In genomic region chr5:61489574-61489973, GRCh38 we compare ENCODE assay signal across 21 cellular contexts.
DNase-seq lines count a peak whose midpoint lies in the region; ATAC-seq, FAIRE-seq and TF ChIP-seq lines count a peak whose summit lies in the region.
"Had no signal": no experiment of that assay in that cellular context is flagged by ENCODE, and none has a peak within 500 bp of the region (broad histone marks: within the 10 kb centered on the region; RNA-seq: fewer than 3 reads in every experiment).

No MANE protein-coding gene starts in this region.

- FAIRE-seq in A549 (lab: Jason Lieb, UNC) = no peak
- FAIRE-seq in HTR-8/SVneo (lab: Jason Lieb, UNC) = peak; percentile 20
- FAIRE-seq: GM12878, GM19239, H1 had no signal

- peak; percentile 35 for DNase-seq in NCI-H2171 treated with DMSO at 0.1 percent for 48 hours (lab: John Stamatoyannopoulos, UW)
- DNase-seq in NCI-H2171 (lab: John Stamatoyannopoulos, UW) = no peak
- no peak for DNase-seq in A549 (ENCODE audit: low read depth in 1 of 2, low spot score in 1 of 2)
- no peak for DNase-seq in HTR-8/SVneo (ENCODE audit: insufficient read length, low spot score)
- DNase-seq in NCI-H226 = no peak
- DNase-seq: 8988T; C1 segment of cervical spinal cord; Calu3; CD4-positive, alpha-beta memory T cell; COR-L47; DMS79; EL; GDM1; GM23248; H9 had no signal

- CTCF ChIA-PET in A549 (lab: Yijun Ruan, JAX) = interaction anchor here (1.2 kb wide), 1 partner anchor 10 kb away, joined by 4 read pairs; no protein-coding TSS in a partner anchor

- no peak overlapping the region for H3K4me3 ChIP-seq in A549
- H3K4me3 ChIP-seq: GM12878, GM23248 had no signal

- ATAC-seq in A549 (no peak), HG02678 (IDR thresholded peaks at IDR 0.05; ENCODE audit: unreplicated experiment) (no peak)
- ATAC-seq: GM12878, HCT116 had no signal

- H3K4me1 ChIP-seq in A549 = 0 out of 3 replicates have a peak, but pooled peaks cover 5% of the 10 kb centered on the region

- no peak for TF ChIP-seq CTCF in A549 (IDR thresholded peaks at IDR 0.05)
- TF ChIP-seq CTCF in VCaP (conservative IDR thresholded peaks at IDR 0.05) = no peak

- no peak for TF ChIP-seq RAD21 in A549 (conservative IDR thresholded peaks at IDR 0.05 in 1 of 2, IDR thresholded peaks at IDR 0.05 in 1 of 2)

- 96% methylated on average over 1 of the region's 1 CpG for WGBS in A549 (ENCODE audit: missing lambda C conversion rate)

- H3K9me3 ChIP-seq in A549 = no peaks in the 10 kb centered on the region

- H3K4me2 ChIP-seq in A549 = no peak overlapping the region

- H3K27ac ChIP-seq in A549 (no peak overlapping the region), VCaP (peak overlapping the region; percentile 49)
- H3K27ac ChIP-seq: GM23248 had no signal

- POLR2A ChIA-PET in A549 (lab: Yijun Ruan, JAX) = no interaction called here

- no peak for TF ChIP-seq POLR2A in A549 (IDR thresholded peaks at IDR 0.05; ENCODE audit: low read length)

- TF ChIP-seq EP300 in A549 (IDR thresholded peaks at IDR 0.05) = no peak

TF ChIP-seq in A549, 52 proteins besides CTCF, POLR2A, EP300 and RAD21:
- TF ChIP-seq MAFK (IDR thresholded peaks at IDR 0.05; ENCODE audit: partially characterized antibody) (peak; percentile 78), MAX (IDR thresholded peaks at IDR 0.05) (no peak), CBX2 (IDR thresholded peaks at IDR 0.05; ENCODE audit: borderline replicate concordance, low read depth) (no peak)
